In the genomic region with DNA sequence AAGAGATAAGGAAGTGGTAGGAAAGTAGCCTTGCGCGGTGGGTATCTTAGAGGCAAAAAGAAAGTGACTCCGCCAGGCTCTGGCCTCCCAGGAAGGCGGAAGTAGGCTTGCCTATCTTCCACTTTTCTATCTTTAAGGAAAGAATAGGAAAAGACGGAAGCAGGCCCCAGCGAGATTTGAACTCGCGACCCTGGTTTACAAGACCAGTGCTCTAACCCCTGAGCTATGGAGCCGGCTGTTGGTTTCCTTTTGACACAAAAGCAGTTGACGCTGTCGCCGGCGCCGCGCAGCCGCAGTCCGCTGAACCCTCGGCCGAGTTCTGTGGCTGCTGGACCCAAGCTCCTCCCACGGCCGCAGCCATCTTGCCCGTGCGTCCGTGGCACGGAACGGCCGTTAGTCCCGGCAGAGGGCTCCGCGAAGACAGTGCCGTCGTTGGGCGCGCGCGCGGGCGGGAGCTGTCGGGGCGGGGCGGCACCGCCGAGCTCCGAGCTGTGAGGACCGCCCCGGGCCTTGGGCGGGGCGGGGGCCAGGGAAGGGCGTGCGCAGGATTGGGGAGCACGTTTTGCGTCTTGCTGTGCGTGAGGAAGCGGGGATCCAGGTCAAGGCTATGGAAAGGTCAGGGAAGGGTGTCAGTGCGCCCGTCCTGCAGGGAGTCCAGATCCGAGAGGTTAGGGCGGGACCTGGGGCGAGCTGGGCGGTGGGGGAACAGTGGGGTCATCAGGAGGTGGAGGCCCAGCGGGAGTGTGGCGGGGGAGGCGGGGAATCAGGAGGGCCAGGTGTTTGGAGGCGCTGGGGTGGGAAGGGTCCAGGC, we compare ENCODE assay signal across 1 cellular context.
TF ChIP-seq lines count a peak whose summit lies in the region.

No MANE protein-coding gene starts in this region.

TF ChIP-seq in endothelial cell of umbilical vein, 7 proteins besides CTCF, POLR2A, EP300 and RAD21:
- TF ChIP-seq POLR2AphosphoS5 (IDR thresholded peaks at IDR 0.05; ENCODE audit: insufficient read depth, low read depth, low read length) (peak; percentile 73), EZH2 (IDR thresholded peaks at IDR 0.05; ENCODE audit: borderline replicate concordance, low read depth, low read length, severe bottlenecking) (no peak)
